In genomic region chr6:52670502-52671409, GRCh38 we compare ENCODE assay signal across 1 cellular context.
TF ChIP-seq lines count a peak whose summit lies in the region.

Gene TMEM14A, plus strand, starts transcription at chr6:52671113. Its CDS starts 5,990 bp downstream, at chr6:52677103.

TF ChIP-seq in HEK293, 187 proteins besides CTCF, POLR2A, EP300 and RAD21 (continued from another document and continues in another):
- TF ChIP-seq ZNF701 (tag by site-specific recombination; IDR thresholded peaks at IDR 0.05): no peak
- no peak for TF ChIP-seq BCL11A (tag by site-specific recombination; IDR thresholded peaks at IDR 0.05; ENCODE audit: low read depth)
- 0 out of 2 replicates have a peak, but pooled peaks have one; percentile 20 for TF ChIP-seq ZNF76 (tag by site-specific recombination; IDR thresholded peaks at IDR 0.05; ENCODE audit: borderline replicate concordance, low read depth)
- peak; percentile 29; the same call in 1 of the 2 replicates for TF ChIP-seq ZNF394 (tag by site-specific recombination; IDR thresholded peaks at IDR 0.05; ENCODE audit: borderline replicate concordance)
- TF ChIP-seq PBX3 (CRISPR knock-in tag; IDR thresholded peaks at IDR 0.05): peak; percentile 88
- no peak for TF ChIP-seq ZNF433 (tag by site-specific recombination; IDR thresholded peaks at IDR 0.05; ENCODE audit: low read depth)
- TF ChIP-seq OVOL3 (tag by site-specific recombination; IDR thresholded peaks at IDR 0.05): no peak
- TF ChIP-seq ZFP37 (tag by site-specific recombination; IDR thresholded peaks at IDR 0.05): peak; percentile 18; the same call in 1 of the 2 replicates
- TF ChIP-seq REST (tag by site-specific recombination; IDR thresholded peaks at IDR 0.05): peak; percentile 56
- TF ChIP-seq ZNF335 (tag by site-specific recombination; conservative IDR thresholded peaks at IDR 0.05): peak; percentile 71
- TF ChIP-seq ZNF768 (tag by site-specific recombination; IDR thresholded peaks at IDR 0.05): peak; percentile 57; the same call in 1 of the 2 replicates
- peak; percentile 70 for TF ChIP-seq SP2 (tag by site-specific recombination; IDR thresholded peaks at IDR 0.05)
- TF ChIP-seq ZNF777 (tag by site-specific recombination; IDR thresholded peaks at IDR 0.05; ENCODE audit: borderline replicate concordance): no peak
- TF ChIP-seq PATZ1 (tag by site-specific recombination; IDR thresholded peaks at IDR 0.05): peak; percentile 57; the same call in 1 of the 2 replicates
- peak; percentile 68; the same call in 1 of the 2 replicates for TF ChIP-seq ZNF610 (tag by site-specific recombination; IDR thresholded peaks at IDR 0.05; ENCODE audit: borderline replicate concordance)
- TF ChIP-seq ZIC2 (tag by site-specific recombination; IDR thresholded peaks at IDR 0.05): 0 out of 2 replicates have a peak, but pooled peaks have one; percentile 10
- peak; percentile 67 for TF ChIP-seq SP3 (tag by site-specific recombination; IDR thresholded peaks at IDR 0.05)
- peak; percentile 72 for TF ChIP-seq ZNF449 (tag by site-specific recombination; IDR thresholded peaks at IDR 0.05)
- peak; percentile 75; the same call in 1 of the 2 replicates for TF ChIP-seq ZEB2 (tag by site-specific recombination; IDR thresholded peaks at IDR 0.05)
- 0 out of 2 replicates have a peak, but pooled peaks have one; percentile 14 for TF ChIP-seq ZSCAN5A (tag by site-specific recombination; IDR thresholded peaks at IDR 0.05)
- TF ChIP-seq GLIS1 (tag by site-specific recombination; IDR thresholded peaks at IDR 0.05): peak; percentile 17; the same call in 1 of the 2 replicates
- TF ChIP-seq MZF1 (tag by site-specific recombination; IDR thresholded peaks at IDR 0.05; ENCODE audit: borderline replicate concordance): 0 out of 2 replicates have a peak, but pooled peaks have one; percentile 44
- TF ChIP-seq PRDM10 (tag by site-specific recombination; IDR thresholded peaks at IDR 0.05): peak; percentile 39; the same call in 1 of the 2 replicates
- TF ChIP-seq KLF8 (tag by site-specific recombination; IDR thresholded peaks at IDR 0.05): peak; percentile 81
- TF ChIP-seq SP7 (tag by site-specific recombination; IDR thresholded peaks at IDR 0.05): peak; percentile 60
- TF ChIP-seq PRDM1 (tag by site-specific recombination; IDR thresholded peaks at IDR 0.05): no peak
- 0 out of 2 replicates have a peak, but pooled peaks have one; percentile 17 for TF ChIP-seq GLIS2 (tag by site-specific recombination; IDR thresholded peaks at IDR 0.05)
- peak; percentile 60; the same call in 1 of the 2 replicates for TF ChIP-seq KLF7 (tag by site-specific recombination; IDR thresholded peaks at IDR 0.05; ENCODE audit: borderline replicate concordance)
- TF ChIP-seq ZSCAN30 (tag by site-specific recombination; IDR thresholded peaks at IDR 0.05): peak; percentile 63; the same call in 1 of the 2 replicates
- TF ChIP-seq ZNF148 (tag by site-specific recombination; IDR thresholded peaks at IDR 0.05; ENCODE audit: borderline replicate concordance): no peak
- TF ChIP-seq ZBTB20 (tag by site-specific recombination; IDR thresholded peaks at IDR 0.05): peak; percentile 30; the same call in 1 of the 2 replicates
- TF ChIP-seq ZNF560 (tag by site-specific recombination; IDR thresholded peaks at IDR 0.05; ENCODE audit: borderline replicate concordance): no peak
- no peak for TF ChIP-seq ZNF146 (tag by site-specific recombination; IDR thresholded peaks at IDR 0.05)
- TF ChIP-seq ZBTB26 (tag by site-specific recombination; optimal IDR thresholded peaks at IDR 0.05): peak; percentile 63
- 0 out of 2 replicates have a peak, but pooled peaks have one; percentile 61 for TF ChIP-seq ZNF561 (tag by site-specific recombination; IDR thresholded peaks at IDR 0.05; ENCODE audit: borderline replicate concordance)
- peak; percentile 81 for TF ChIP-seq ZNF2 (tag by site-specific recombination; IDR thresholded peaks at IDR 0.05)
- TF ChIP-seq ZBTB7A (tag by site-specific recombination; IDR thresholded peaks at IDR 0.05; ENCODE audit: low read depth): no peak
